In genomic region chr5:60209146-60209840, GRCh38 we compare ENCODE assay signal across 24 cellular contexts.
DNase-seq lines count a peak whose midpoint lies in the region; ATAC-seq, FAIRE-seq and TF ChIP-seq lines count a peak whose summit lies in the region.
"Had no signal": no experiment of that assay in that cellular context is flagged by ENCODE, and none has a peak within 500 bp of the region (broad histone marks: within the 10 kb centered on the region; RNA-seq: fewer than 3 reads in every experiment).

No MANE protein-coding gene starts in this region.

- no peaks in the 10 kb centered on the region for H3K27me3 ChIP-seq in SK-N-SH (ENCODE audit: insufficient read depth)
- H3K27me3 ChIP-seq in smooth muscle cell (ENCODE audit: low read depth) = no peaks in the 10 kb centered on the region
- H3K27me3 ChIP-seq in pancreas = no peaks in the 10 kb centered on the region
- H3K27me3 ChIP-seq: Peyer's patch, SJCRH30 had no signal

- no peak overlapping the region for H3K4me3 Mint-ChIP-seq in stimulated activated memory B cell treated with anti-CD40 and anti-IgM and Interleukin-4, amounts not matched to agents 10 μg/mL and 1 μg/mL and 100 μg/mL, for 72 hours

- H3K4me2 ChIP-seq in SK-N-SH = no peak overlapping the region
- H3K4me2 ChIP-seq in smooth muscle cell = no peak overlapping the region

- ATAC-seq in SK-N-SH treated with all-trans-retinoic acid at 6 μM for 48 hours (no peak; the same call in 2 of the 3 replicates), pancreas (no peak), Right ventricle myocardium inferior (no peak)
- ATAC-seq in stimulated activated memory B cell treated with anti-CD40 and anti-IgM and Interleukin-4, amounts not matched to agents 10 μg/mL and 1 μg/mL and 100 μg/mL, for 72 hours = no peak

- H3F3A ChIP-seq in SK-N-SH (replicated peaks; ENCODE audit: insufficient read depth) (no peaks in the 10 kb centered on the region), smooth muscle cell (ENCODE audit: low read depth) (no peaks in the 10 kb centered on the region)

- H3K36me3 Mint-ChIP-seq in stimulated activated memory B cell treated with anti-CD40 and anti-IgM and Interleukin-4, amounts not matched to agents 10 μg/mL and 1 μg/mL and 100 μg/mL, for 72 hours = no peaks in the 10 kb centered on the region

- no peaks in the 10 kb centered on the region for H3K27me3 Mint-ChIP-seq in stimulated activated memory B cell treated with anti-CD40 and anti-IgM and Interleukin-4, amounts not matched to agents 10 μg/mL and 1 μg/mL and 100 μg/mL, for 72 hours

- H3K9me2 ChIP-seq in SK-N-SH = no peaks in the 10 kb centered on the region

- H4K20me1 ChIP-seq in SK-N-SH (ENCODE audit: insufficient read depth) (no peaks in the 10 kb centered on the region), smooth muscle cell (ENCODE audit: low read depth) (no peaks in the 10 kb centered on the region)

- H3K36me3 ChIP-seq in SK-N-SH (replicated peaks in 1 of 2; ENCODE audit: control insufficient read depth in 1 of 2, insufficient read depth in 2 of 2, low read length in 1 of 2) (no peaks in the 10 kb centered on the region), smooth muscle cell (ENCODE audit: low read depth) (no peaks in the 10 kb centered on the region), pancreas (no peaks in the 10 kb centered on the region)
- H3K36me3 ChIP-seq: Peyer's patch, SJCRH30 had no signal

- TF ChIP-seq EP300 in SK-N-SH (IDR thresholded peaks at IDR 0.05; ENCODE audit: borderline replicate concordance in 1 of 2, low read depth in 1 of 2, low read length in 1 of 2) = no peak

- CTCF ChIA-PET in SK-N-SH (lab: Yijun Ruan, JAX) = no interaction called here

- H3K9ac ChIP-seq in SK-N-SH = no peak overlapping the region
- H3K9ac ChIP-seq in smooth muscle cell (ENCODE audit: low read depth) = no peak overlapping the region

- 80% methylated on average over 5 of the region's 5 CpGs for WGBS in SK-N-SH (ENCODE audit: low lambda C conversion rate)
- 47% methylated on average over 5 of the region's 5 CpGs for WGBS in smooth muscle cell (ENCODE audit: low lambda C conversion rate)
- 69 to 71% methylated on average over 5 of the region's 5 CpGs for WGBS in pancreas, 2 donors

- no peak for DNase-seq in SK-N-SH
- DNase-seq in amniotic epithelial cell (ENCODE audit: low read depth) = peak; percentile 52
- DNase-seq in fibroblast of pulmonary artery (ENCODE audit: low read depth) = peak; percentile 58
- no peak for DNase-seq in smooth muscle cell (lab: John Stamatoyannopoulos, UW; ENCODE audit: unreplicated experiment)
- no peak for DNase-seq in pancreas
- DNase-seq in Right ventricle myocardium inferior (ENCODE audit: missing footprints) = no peak
- DNase-seq: 8988T; EL; GF-D8; Kasumi-1; NCI-H1694 treated with DMSO at 0.1 percent for 48 hours; NCI-H2081 treated with DMSO at 0.1 percent for 48 hours; NCI-H2227 treated with DMSO at 0.1 percent for 48 hours; NCI-H524; NCI-H774; NK-92 treated with Interleukin-12 subunit alpha and Interleukin-12 subunit beta, amount 100 ng/mL, for 24 hours; Peyer's patch; SJCRH30 had no signal

- no peak for TF ChIP-seq RAD21 in SK-N-SH (IDR thresholded peaks at IDR 0.05; ENCODE audit: low read length)

- no peak overlapping the region for H3K27ac Mint-ChIP-seq in stimulated activated memory B cell treated with anti-CD40 and anti-IgM and Interleukin-4, amounts not matched to agents 10 μg/mL and 1 μg/mL and 100 μg/mL, for 72 hours

- POLR2A ChIA-PET in SK-N-SH (lab: Yijun Ruan, JAX) = no interaction called here

- H3K4me3 ChIP-seq in SK-N-SH (ENCODE audit: low read depth in 2 of 2, low read length in 1 of 2) = no peak overlapping the region
- no peak overlapping the region for H3K4me3 ChIP-seq in fibroblast of pulmonary artery (replicated peaks; ENCODE audit: low read depth, low read length)
- H3K4me3 ChIP-seq in smooth muscle cell = no peak overlapping the region
- no peak overlapping the region for H3K4me3 ChIP-seq in pancreas
- H3K4me3 ChIP-seq: Peyer's patch, SJCRH30 had no signal

- H3K9me3 ChIP-seq in SK-N-SH = no peaks in the 10 kb centered on the region
- H3K9me3 ChIP-seq in smooth muscle cell (replicated peaks; ENCODE audit: low read depth) = no peaks in the 10 kb centered on the region
- H3K9me3 ChIP-seq in pancreas = no peaks in the 10 kb centered on the region
- H3K9me3 ChIP-seq: Peyer's patch, SJCRH30 had no signal

- H2AFZ ChIP-seq in SK-N-SH (ENCODE audit: low read depth) = peak overlapping the region; percentile 5; the same call in 1 of the 2 replicates
- peak overlapping the region; percentile 68 for H2AFZ ChIP-seq in smooth muscle cell (ENCODE audit: low read depth)

- intact Hi-C loops in pancreas (cut with DNase I) (no loop called here), Right ventricle myocardium inferior (cut with DNase I) (no loop called here)

- no peaks in the 10 kb centered on the region for H3K9me3 Mint-ChIP-seq in stimulated activated memory B cell treated with anti-CD40 and anti-IgM and Interleukin-4, amounts not matched to agents 10 μg/mL and 1 μg/mL and 100 μg/mL, for 72 hours

- FAIRE-seq in pancreas (lab: Jason Lieb, UNC) = no peak
- FAIRE-seq: D721Med, GM19239, H1 had no signal

- no peaks in the 10 kb centered on the region; a peak in 2 of 4 replicates for H3K4me1 ChIP-seq in SK-N-SH (ENCODE audit: control insufficient read depth in 1 of 2, insufficient read depth in 2 of 2, low read depth in 1 of 2, low read length in 1 of 2)
- no peaks in the 10 kb centered on the region for H3K4me1 ChIP-seq in smooth muscle cell (ENCODE audit: low read depth)
- no peaks in the 10 kb centered on the region for H3K4me1 ChIP-seq in pancreas
- H3K4me1 ChIP-seq: Peyer's patch, SJCRH30 had no signal

- TF ChIP-seq CTCF in SK-N-SH (IDR thresholded peaks at IDR 0.05) (no peak), fibroblast of pulmonary artery (IDR thresholded peaks at IDR 0.05; ENCODE audit: low read length, missing control alignments) (no peak), smooth muscle cell (IDR thresholded peaks at IDR 0.05; ENCODE audit: borderline replicate concordance, insufficient read depth, poor library complexity, severe bottlenecking) (no peak), pancreas (IDR thresholded peaks at IDR 0.05) (no peak)

- H3K79me2 ChIP-seq in SK-N-SH (ENCODE audit: insufficient read depth) (no peaks in the 10 kb centered on the region), smooth muscle cell (ENCODE audit: low read depth) (no peaks in the 10 kb centered on the region)

- no peak overlapping the region for H3K27ac ChIP-seq in SK-N-SH (ENCODE audit: low read depth in 2 of 2, low read length in 1 of 2)
- no peak overlapping the region for H3K27ac ChIP-seq in smooth muscle cell (ENCODE audit: low read depth)
- H3K27ac ChIP-seq in pancreas = no peak overlapping the region
- H3K27ac ChIP-seq: C4-2B, Peyer's patch, SJCRH30 had no signal

- H3K4me1 Mint-ChIP-seq in stimulated activated memory B cell treated with anti-CD40 and anti-IgM and Interleukin-4, amounts not matched to agents 10 μg/mL and 1 μg/mL and 100 μg/mL, for 72 hours = peaks cover 18% of the 10 kb centered on the region

TF ChIP-seq in SK-N-SH, 30 proteins besides CTCF, POLR2A, EP300 and RAD21:
- no peak for TF ChIP-seq YY1 (IDR thresholded peaks at IDR 0.05; ENCODE audit: low read depth)
- no peak for TF ChIP-seq FOXJ3 (CRISPR knock-in tag; IDR thresholded peaks at IDR 0.05)

TF ChIP-seq in SK-N-SH treated with all-trans-retinoic acid at 6 μM for 48 hours, 23 proteins besides CTCF, POLR2A, EP300 and RAD21:
- no peak for TF ChIP-seq OSR1 (CRISPR knock-in tag; IDR thresholded peaks at IDR 0.05)

Comparison
In these comparisons a context has a peak if more than half of its experiments do, and no peak if none do; other contexts are left out.
1. DNase-seq: peak in amniotic epithelial cell (single experiment) and fibroblast of pulmonary artery (single experiment); none in SK-N-SH (single experiment), smooth muscle cell (single experiment), pancreas (0 of 6) and Right ventricle myocardium inferior (single experiment).